Comparison of ENCODE assay signal across 33 cellular contexts in the genomic region with DNA sequence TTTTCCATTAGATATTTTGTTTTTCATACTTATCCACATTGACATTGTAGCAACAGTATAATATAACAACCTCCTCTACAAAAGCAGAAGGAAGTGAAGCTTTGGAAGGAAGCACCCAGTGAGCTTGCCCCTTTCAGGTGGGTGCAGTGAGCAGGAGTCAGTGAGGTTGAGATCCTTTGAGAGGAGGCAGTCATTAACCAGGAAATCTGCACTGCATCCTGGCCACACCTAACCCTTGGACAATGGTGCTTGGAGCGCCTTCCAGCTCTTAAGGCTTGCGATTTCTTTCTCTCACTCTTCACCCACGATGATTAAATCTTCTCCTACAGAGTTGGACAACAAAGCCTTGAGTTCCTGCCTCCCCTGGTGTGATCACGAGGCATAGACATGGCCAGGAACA. TPM values are rescaled to one million over a fixed set of nuclear protein-coding genes. Genes with fewer than 3 reads are reported as not detected.
DNase-seq lines count a peak whose midpoint lies in the region; ATAC-seq, FAIRE-seq and TF ChIP-seq lines count a peak whose summit lies in the region.
"Had no signal": no experiment of that assay in that cellular context is flagged by ENCODE, and none has a peak within 500 bp of the region (broad histone marks: within the 10 kb centered on the region; RNA-seq: fewer than 3 reads in every experiment).

No MANE protein-coding gene starts in this region.

- no peaks in the 10 kb centered on the region for H3K36me3 Mint-ChIP-seq in endodermal cell (ENCODE audit: low read depth)
- no peaks in the 10 kb centered on the region for H3K36me3 Mint-ChIP-seq in activated CD4-positive, alpha-beta T cell treated with anti-CD3 and anti-CD28 coated beads, Interleukin-2, amount 10 ng/mL, durations not matched to agents 7 days and 5 days (ENCODE audit: low read depth)
- H3K36me3 Mint-ChIP-seq: activated CD8-positive, alpha-beta memory T cell treated with anti-CD3 and anti-CD28 coated beads, Interleukin-2, amount 10 ng/mL, durations not matched to agents 7 days and 5 days; CD14-positive monocyte had no signal

- no peaks in the 10 kb centered on the region for H3K36me3 ChIP-seq in endodermal cell (ENCODE audit: control insufficient read depth, insufficient read depth, low read length)
- H3K36me3 ChIP-seq in lung (ENCODE audit: control insufficient read depth in 2 of 2, insufficient read depth in 2 of 2, low read length in 2 of 2), result no peaks in the 10 kb centered on the region
- H3K36me3 ChIP-seq in tibial artery, result no peaks in the 10 kb centered on the region
- H3K36me3 ChIP-seq: esophagus squamous epithelium had no signal

- H3K9me3 Mint-ChIP-seq in endodermal cell, result peaks cover under 1% of the 10 kb centered on the region
- H3K9me3 Mint-ChIP-seq in activated CD4-positive, alpha-beta T cell treated with anti-CD3 and anti-CD28 coated beads, Interleukin-2, amount 10 ng/mL, durations not matched to agents 7 days and 5 days, result no peaks in the 10 kb centered on the region
- H3K9me3 Mint-ChIP-seq: CD14-positive monocyte; central memory CD8-positive, alpha-beta T cell had no signal

- H3K27ac Mint-ChIP-seq in endodermal cell, result no peak overlapping the region
- no peak overlapping the region for H3K27ac Mint-ChIP-seq in activated CD4-positive, alpha-beta T cell treated with anti-CD3 and anti-CD28 coated beads, Interleukin-2, amount 10 ng/mL, durations not matched to agents 7 days and 5 days
- H3K27ac Mint-ChIP-seq: activated CD8-positive, alpha-beta memory T cell treated with anti-CD3 and anti-CD28 coated beads, Interleukin-2, amount 10 ng/mL, durations not matched to agents 7 days and 5 days; nephron had no signal

- POLR2A ChIA-PET in A549 (lab: Yijun Ruan, JAX), result no interaction called here
- POLR2A ChIA-PET in activated CD4-positive, alpha-beta T cell treated with anti-CD3 and anti-CD28 coated beads, Interleukin-2, amount 10 ng/mL, durations not matched to agents 7 days and 5 days (lab: Charles Lee), result no interaction called here

- H3K4me1 ChIP-seq in A549 (peaks cover 14% of the 10 kb centered on the region), endodermal cell (ENCODE audit: control insufficient read depth, insufficient read depth, low read length) (peaks cover 6% of the 10 kb centered on the region), lung (ENCODE audit: control insufficient read depth in 2 of 2, insufficient read depth in 2 of 2, low read length in 2 of 2) (peaks cover 0 to 2% of the 10 kb centered on the region in 2 donors), tibial artery (no peaks in the 10 kb centered on the region)
- H3K4me1 ChIP-seq: esophagus squamous epithelium had no signal

- DNase-seq in A549 (ENCODE audit: low read depth in 1 of 2, low spot score in 1 of 2) (peak in 1 of 2 experiments; percentile 16), DMS53 treated with DMSO at 0.1 percent for 48 hours (lab: John Stamatoyannopoulos, UW; ENCODE audit: unreplicated experiment) (peak; percentile 89), endodermal cell (peak; percentile 26), lung (ENCODE audit: low spot score) (no peak), NCI-H524 treated with DMSO at 0.1 percent for 48 hours (lab: John Stamatoyannopoulos, UW) (no peak), tibial artery (no peak)
- DNase-seq in activated CD4-positive, alpha-beta T cell treated with anti-CD3 and anti-CD28 coated beads, Interleukin-2, amount 10 ng/mL, durations not matched to agents 7 days and 5 days, result no peak
- DNase-seq: activated CD8-positive, alpha-beta memory T cell treated with anti-CD3 and anti-CD28 coated beads, Interleukin-2, amount 10 ng/mL, durations not matched to agents 7 days and 5 days; activated T-cell treated with anti-CD3 and anti-CD28 coated beads, Interleukin-2, amount 50 U/mL, for 48 hours; dermis blood vessel endothelial cell; EL; esophagus squamous epithelium; foreskin melanocyte; GOT3; IMR-90; left ventricle myocardium superior; midbrain; NCI-H1417 treated with DMSO at 0.1 percent for 48 hours; NCI-H2081 treated with DMSO at 0.1 percent for 48 hours; NCI-H446; OCI-M1; SK-N-SH; stimulated activated CD4-positive, alpha-beta T cell treated with anti-CD3 and anti-CD28 coated beads, Interleukin-2, amount 100 ng/mL, for 48 hours had no signal

- ATAC-seq in A549 (peak in 1 of 2 experiments; percentile 68; a peak in 3 of 6 replicates), lung (ENCODE audit: insufficient read depth, low FRiP score) (peak; percentile 58), GM19452 (IDR thresholded peaks at IDR 0.05; ENCODE audit: unreplicated experiment) (no peak)
- ATAC-seq: activated CD8-positive, alpha-beta memory T cell treated with anti-CD3 and anti-CD28 coated beads, Interleukin-2, amount 10 ng/mL, durations not matched to agents 7 days and 5 days; left ventricle myocardium superior had no signal

- peak overlapping the region; percentile 37; the same call in 2 of the 3 replicates for H3K4me2 ChIP-seq in A549
- H3K4me2 ChIP-seq: SK-N-SH had no signal

- FAIRE-seq in A549 (lab: Jason Lieb, UNC), result no peak
- FAIRE-seq: endometrium, GM12891 had no signal

- H3K9me3 ChIP-seq in A549 (no peaks in the 10 kb centered on the region), endodermal cell (ENCODE audit: control insufficient read depth, low read length) (peaks cover 3% of the 10 kb centered on the region), lung (ENCODE audit: control insufficient read depth in 2 of 2, insufficient read depth in 1 of 2, low read length in 1 of 2) (peaks cover 0 to 2% of the 10 kb centered on the region in 2 donors), tibial artery (no peaks in the 10 kb centered on the region)
- H3K9me3 ChIP-seq: esophagus squamous epithelium, SK-N-SH had no signal

- TF ChIP-seq POLR2A in A549 (IDR thresholded peaks at IDR 0.05; ENCODE audit: low read length), result no peak

- H3K27me3 ChIP-seq in endodermal cell (ENCODE audit: control insufficient read depth, insufficient read depth, low read length, poor library complexity, severe bottlenecking) (no peaks in the 10 kb centered on the region), lung (ENCODE audit: control insufficient read depth, insufficient read depth) (no peaks in the 10 kb centered on the region), tibial artery (no peaks in the 10 kb centered on the region)
- H3K27me3 ChIP-seq: esophagus squamous epithelium had no signal

- H3K27ac ChIP-seq in A549 (no peak overlapping the region), endodermal cell (ENCODE audit: low read depth, low read length) (no peak overlapping the region), lung (ENCODE audit: low read depth in 1 of 2, low read length in 1 of 2) (no peak overlapping the region), tibial artery (no peak overlapping the region)
- H3K27ac ChIP-seq: esophagus squamous epithelium, HL-60 had no signal

- H3K4me1 Mint-ChIP-seq in endodermal cell, result peaks cover 25% of the 10 kb centered on the region
- no peaks in the 10 kb centered on the region for H3K4me1 Mint-ChIP-seq in activated CD4-positive, alpha-beta T cell treated with anti-CD3 and anti-CD28 coated beads, Interleukin-2, amount 10 ng/mL, durations not matched to agents 7 days and 5 days
- H3K4me1 Mint-ChIP-seq: nephron had no signal

- CTCF ChIA-PET in A549 (lab: Yijun Ruan, JAX), result interaction anchor here (1.5 to 3.9 kb wide), 3 partner anchors 17 to 175 kb away, joined by 5 to 23 read pairs (median 9); no protein-coding TSS in a partner anchor
- CTCF ChIA-PET in activated CD4-positive, alpha-beta T cell treated with anti-CD3 and anti-CD28 coated beads, Interleukin-2, amount 10 ng/mL, durations not matched to agents 7 days and 5 days (lab: Charles Lee), result interaction anchor here (1.0 to 1.8 kb wide), 3 partner anchors 17 to 31 kb away, joined by 3 to 9 read pairs (median 3); no protein-coding TSS in a partner anchor

- WGBS in A549 (ENCODE audit: missing lambda C conversion rate), result 23% methylated on average over 4 of the region's 4 CpGs
- 85 to 90% methylated on average over 2 to 4 of the region's 4 CpGs for WGBS in endodermal cell (ENCODE audit: insufficient coverage in 1 of 2, insufficient read length in 1 of 2), 2 experiments
- WGBS in lung, 2 donors, result 49 to 64% methylated on average over 4 of the region's 4 CpGs

- no peak for TF ChIP-seq CTCF in A549 (IDR thresholded peaks at IDR 0.05)
- TF ChIP-seq CTCF in endodermal cell (conservative IDR thresholded peaks at IDR 0.05), result no peak
- no peak for TF ChIP-seq CTCF in lung (IDR thresholded peaks at IDR 0.05; ENCODE audit: control extremely low read depth, extremely low read depth)
- no peak for TF ChIP-seq CTCF in tibial artery (IDR thresholded peaks at IDR 0.05)

- no peak for TF ChIP-seq RAD21 in A549 (conservative IDR thresholded peaks at IDR 0.05 in 1 of 2, IDR thresholded peaks at IDR 0.05 in 1 of 2)

- no peak overlapping the region for H3K4me3 Mint-ChIP-seq in endodermal cell
- H3K4me3 Mint-ChIP-seq in activated CD4-positive, alpha-beta T cell treated with anti-CD3 and anti-CD28 coated beads, Interleukin-2, amount 10 ng/mL, durations not matched to agents 7 days and 5 days, result no peak overlapping the region
- H3K4me3 Mint-ChIP-seq: activated CD8-positive, alpha-beta memory T cell treated with anti-CD3 and anti-CD28 coated beads, Interleukin-2, amount 10 ng/mL, durations not matched to agents 7 days and 5 days; CD14-positive monocyte; central memory CD8-positive, alpha-beta T cell; nephron had no signal

- H3K27me3 Mint-ChIP-seq in endodermal cell (ENCODE audit: insufficient read depth), result peaks cover 3% of the 10 kb centered on the region
- peaks cover 1% of the 10 kb centered on the region for H3K27me3 Mint-ChIP-seq in activated CD4-positive, alpha-beta T cell treated with anti-CD3 and anti-CD28 coated beads, Interleukin-2, amount 10 ng/mL, durations not matched to agents 7 days and 5 days
- H3K27me3 Mint-ChIP-seq: central memory CD8-positive, alpha-beta T cell had no signal

- no peak overlapping the region for H3K9ac ChIP-seq in endodermal cell (ENCODE audit: extremely low read depth, low read length, poor library complexity, severe bottlenecking)
- H3K9ac ChIP-seq: SK-N-SH had no signal

- H3K4me3 ChIP-seq in A549 (no peak overlapping the region), endodermal cell (ENCODE audit: low read length) (no peak overlapping the region), lung (no peak overlapping the region), tibial artery (no peak overlapping the region)
- H3K4me3 ChIP-seq: esophagus squamous epithelium had no signal

- intact Hi-C loops in tibial artery (cut with DNase I; ENCODE audit: low total_unique reads), result no loop called here

- TF ChIP-seq EP300 in A549 (IDR thresholded peaks at IDR 0.05), result no peak

RNA-seq across cellular contexts. Expression of gene IL37, which starts 13.9 kb away (rescaled TPM):
- not detected in 2 replicates for polyA plus RNA-seq in A549 (2011; rRNA removed)
- not detected in 2 replicates for polyA plus RNA-seq in A549 (2012; cell fraction: cytosol; rRNA removed)
- polyA plus RNA-seq in A549 (2012; cell fraction: nucleus; rRNA removed), result 0.38 TPM in 1 of 2 replicates, not detected in the other
- not detected in 3 replicates for polyA plus RNA-seq in A549 (2017; fragmentation: RNase III; extraction: RNeasy Plus Mini Kit Qiagen cat#74134 plus additional on column Dnase treatment)
- not detected in 2 replicates for polyA minus RNA-seq in A549 (2011; rRNA and poly(A)+ RNA removed)
- total RNA-seq in endodermal cell, result not detected
- polyA plus RNA-seq in endodermal cell (2013, experiment 1 of 2), result not detected
- not detected for polyA plus RNA-seq in endodermal cell (2013, experiment 2 of 2)
- total RNA-seq in lung, result not detected
- polyA plus RNA-seq in lung, result 1 to 10 TPM in 1 of 2 donors, not detected in 1; 1.4 TPM
- not detected for total RNA-seq in activated CD4-positive, alpha-beta T cell treated with anti-CD3 and anti-CD28 coated beads, Interleukin-2, amount 10 ng/mL, durations not matched to agents 7 days and 5 days
- total RNA-seq: activated CD8-positive, alpha-beta memory T cell treated with anti-CD3 and anti-CD28 coated beads, Interleukin-2, amount 10 ng/mL, durations not matched to agents 7 days and 5 days; dermis blood vessel endothelial cell; IMR-90; left ventricle myocardium superior; osteoblast; subcutaneous adipose tissue; ureter had no signal
- polyA plus RNA-seq: CD14-positive monocyte, SK-N-SH had no signal

RNA-seq across cellular contexts. Expression of gene IL36G, which starts 53.0 kb away (rescaled TPM):
- 0.13 and 0.16 TPM in 2 replicates for polyA plus RNA-seq in A549 (2011; rRNA removed)
- not detected in 2 replicates for polyA plus RNA-seq in A549 (2012; cell fraction: cytosol; rRNA removed)
- 0.07 TPM in 1 of 2 replicates, not detected in the other for polyA plus RNA-seq in A549 (2012; cell fraction: nucleus; rRNA removed)
- polyA plus RNA-seq in A549 (2017; fragmentation: RNase III; extraction: RNeasy Plus Mini Kit Qiagen cat#74134 plus additional on column Dnase treatment), result not detected in 3 replicates
- polyA minus RNA-seq in A549 (2011; rRNA and poly(A)+ RNA removed), result not detected in 2 replicates
- not detected for total RNA-seq in endodermal cell
- not detected for polyA plus RNA-seq in endodermal cell (2013, experiment 1 of 2)
- 0.29 TPM for polyA plus RNA-seq in endodermal cell (2013, experiment 2 of 2)
- under 1 TPM in 1 of 2 donors, not detected in 1; 0.26 TPM for total RNA-seq in lung
- under 1 TPM; 0.12 to 0.14 TPM for polyA plus RNA-seq in lung
- not detected for total RNA-seq in activated CD4-positive, alpha-beta T cell treated with anti-CD3 and anti-CD28 coated beads, Interleukin-2, amount 10 ng/mL, durations not matched to agents 7 days and 5 days
- total RNA-seq: activated CD8-positive, alpha-beta memory T cell treated with anti-CD3 and anti-CD28 coated beads, Interleukin-2, amount 10 ng/mL, durations not matched to agents 7 days and 5 days; dermis blood vessel endothelial cell; IMR-90; left ventricle myocardium superior; osteoblast; subcutaneous adipose tissue; ureter had no signal
- polyA plus RNA-seq: CD14-positive monocyte, IMR-90, SK-N-SH had no signal

Comparison
In these comparisons a context has a peak if more than half of its experiments do, and no peak if none do; other contexts are left out.
1. DNase-seq: peak in DMS53 treated with DMSO at 0.1 percent for 48 hours (single experiment) and endodermal cell (single experiment); none in lung (single experiment), NCI-H524 treated with DMSO at 0.1 percent for 48 hours (single experiment), activated CD4-positive, alpha-beta T cell treated with anti-CD3 and anti-CD28 coated beads, Interleukin-2, amount 10 ng/mL, durations not matched to agents 7 days and 5 days (single experiment) and tibial artery (0 of 2).